ENCODE assay signal across 20 cellular contexts in the genomic region with DNA sequence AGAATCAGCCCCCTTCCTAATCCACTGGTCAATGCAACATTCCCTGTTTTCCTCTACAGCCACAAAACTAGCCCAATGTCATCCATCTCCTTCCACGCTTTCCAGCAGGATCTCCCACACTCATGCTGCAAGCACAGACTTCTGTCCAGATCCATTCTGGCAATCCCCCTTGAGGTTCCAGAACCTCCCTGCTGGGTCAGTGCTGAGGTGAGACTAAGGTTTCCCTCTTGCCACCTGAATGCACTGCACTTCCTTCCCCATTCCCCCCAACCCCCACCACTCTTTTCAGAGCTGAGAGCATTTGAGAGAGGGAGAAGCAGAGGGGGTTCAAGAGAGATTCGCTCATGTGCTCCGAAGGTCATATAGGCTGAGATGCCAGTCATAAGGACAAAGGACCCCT. TPM values are rescaled to one million over a fixed set of nuclear protein-coding genes. Genes with fewer than 3 reads are reported as not detected.
DNase-seq lines count a peak whose midpoint lies in the region; ATAC-seq, FAIRE-seq and TF ChIP-seq lines count a peak whose summit lies in the region.
"Had no signal": no experiment of that assay in that cellular context is flagged by ENCODE, and none has a peak within 500 bp of the region (broad histone marks: within the 10 kb centered on the region; RNA-seq: fewer than 3 reads in every experiment).

No MANE protein-coding gene starts in this region.

- no peaks in the 10 kb centered on the region for H4K20me1 ChIP-seq in H1 (replicated peaks in 1 of 2; ENCODE audit: control insufficient read depth in 1 of 2, insufficient read depth in 2 of 2, low read length in 2 of 2)

- H2BK12ac ChIP-seq in H1 (ENCODE audit: low read depth, low read length): no peak overlapping the region

- no peaks in the 10 kb centered on the region for H3K27me3 ChIP-seq in CD4-positive, alpha-beta T cell (ENCODE audit: control insufficient read depth, insufficient read depth, low read length)
- no peaks in the 10 kb centered on the region; a peak in 2 of 7 replicates for H3K27me3 ChIP-seq in H1 (replicated peaks in 1 of 4; ENCODE audit: control insufficient read depth in 3 of 4, extremely low read depth in 1 of 4, insufficient read depth in 3 of 4, low read length in 3 of 4)

- ATAC-seq in CD4-positive, alpha-beta T cell (ENCODE audit: poor library complexity): no peak
- no peak for ATAC-seq in naive thymus-derived CD8-positive, alpha-beta T cell
- ATAC-seq: A549; CD8-positive, alpha-beta T cell had no signal

- no peak for FAIRE-seq in H1 (lab: Jason Lieb, UNC)
- FAIRE-seq: A549, G401.6, GM12892 had no signal

- WGBS in H1 (ENCODE audit: extremely low coverage in 1 of 2, insufficient coverage in 1 of 2, insufficient read length in 1 of 2, insufficient replicate concordance in 2 of 2, low coverage in 1 of 2, low lambda C conversion rate in 2 of 2, missing lambda C conversion rate in 1 of 2), 2 experiments: 92% methylated on average over 3 of the region's 3 CpGs; no CpG with 5 or more reads in 1 of the 2 experiments

- H3K36me3 ChIP-seq in H1 (ENCODE audit: control insufficient read depth in 2 of 4, insufficient read depth in 4 of 4, low read length in 3 of 4): no peaks in the 10 kb centered on the region

- H2BK20ac ChIP-seq in H1 (ENCODE audit: low read length): 0 out of 2 replicates have a peak overlapping the region, but pooled peaks have one; percentile 61

- H3K4me2 ChIP-seq in H1 (ENCODE audit: insufficient read depth in 1 of 2, low read depth in 2 of 2, low read length in 2 of 2): no peak overlapping the region
- H3K4me2 ChIP-seq: A549 had no signal

- TF ChIP-seq RAD21 in H1 (IDR thresholded peaks at IDR 0.05 in 1 of 2, conservative IDR thresholded peaks at IDR 0.05 in 1 of 2; ENCODE audit: low read depth in 2 of 2, low read length in 2 of 2): no peak

- no peak overlapping the region for H2AFZ ChIP-seq in H1 (ENCODE audit: low read length)

- no peak for TF ChIP-seq EP300 in H1 (IDR thresholded peaks at IDR 0.05; ENCODE audit: borderline replicate concordance in 1 of 2, low read depth in 2 of 2, low read length in 2 of 2)

- no peaks in the 10 kb centered on the region for H3K23me2 ChIP-seq in H1 (ENCODE audit: low read depth, low read length)

- H3K36me3 Mint-ChIP-seq in CD4-positive, alpha-beta T cell (ENCODE audit: low read depth): peaks cover 6% of the 10 kb centered on the region
- H3K36me3 Mint-ChIP-seq in naive thymus-derived CD8-positive, alpha-beta T cell: peaks cover 2 to 13% (median 12%) of the 10 kb centered on the region in 3 donors

- H3K9me3 ChIP-seq in CD4-positive, alpha-beta T cell (ENCODE audit: control insufficient read depth, low read length): peaks cover 5% of the 10 kb centered on the region
- 0 out of 4 replicates have a peak, but pooled peaks cover 2 to 3% of the 10 kb centered on the region in 2 experiments for H3K9me3 ChIP-seq in H1 (ENCODE audit: insufficient read depth in 2 of 2, low read depth in 1 of 2, low read length in 1 of 2)

- H3K18ac ChIP-seq in H1 (ENCODE audit: extremely low read depth, low read length): no peak overlapping the region

- H3K23ac ChIP-seq in H1 (ENCODE audit: insufficient read length): no peak overlapping the region

- peaks cover 31% of the 10 kb centered on the region for H3K4me1 Mint-ChIP-seq in CD4-positive, alpha-beta T cell (ENCODE audit: low read depth)
- peaks cover 25 to 44% (median 36%) of the 10 kb centered on the region in 4 donors for H3K4me1 Mint-ChIP-seq in naive thymus-derived CD8-positive, alpha-beta T cell

- H4K8ac ChIP-seq in H1 (ENCODE audit: extremely low read depth, insufficient read depth, low read length): no peak overlapping the region

- no peaks in the 10 kb centered on the region for H3K27me3 Mint-ChIP-seq in CD4-positive, alpha-beta T cell
- peaks cover 0 to 2% (median 0%) of the 10 kb centered on the region in 5 donors for H3K27me3 Mint-ChIP-seq in naive thymus-derived CD8-positive, alpha-beta T cell

- H3K79me2 ChIP-seq in H1 (ENCODE audit: control insufficient read depth in 1 of 2, insufficient read depth in 2 of 2, low read length in 2 of 2): no peaks in the 10 kb centered on the region

- H3K9ac ChIP-seq in H1 (replicated peaks in 1 of 4; ENCODE audit: extremely low read depth in 1 of 4, low read depth in 3 of 4, low read length in 3 of 4): no peak overlapping the region

- H3K4me1 ChIP-seq in H1 (replicated peaks in 1 of 4; ENCODE audit: control insufficient read depth in 3 of 4, insufficient read depth in 4 of 4, low read length in 3 of 4): peaks cover 2 to 9% (median 5%) of the 10 kb centered on the region in 4 experiments
- H3K4me1 ChIP-seq: A549, Caco-2 had no signal

- H3K14ac ChIP-seq in H1 (ENCODE audit: insufficient read length): no peak overlapping the region

- CTCF ChIA-PET in CD4-positive, alpha-beta T cell (lab: Charles Lee): interaction anchor here (3.1 kb wide), 1 partner anchor 23 kb away, joined by 7 read pairs; no protein-coding TSS in a partner anchor
- CTCF ChIA-PET in H1 (lab: Charles Lee; ENCODE audit: partially characterized antibody): interaction anchor here (1.1 to 18.6 kb wide), 3 partner anchors 12 to 48 kb away, joined by 4 to 286 read pairs (median 9); no protein-coding TSS in a partner anchor

- no peak overlapping the region for H3K27ac ChIP-seq in CD4-positive, alpha-beta T cell (ENCODE audit: low read depth, low read length)
- no peak overlapping the region for H3K27ac ChIP-seq in H1 (ENCODE audit: low read depth, low read length)
- H3K27ac ChIP-seq: A549 had no signal

- H3K4ac ChIP-seq in H1 (replicated peaks; ENCODE audit: insufficient read length, low read depth, low read length): no peak overlapping the region

- no peak for TF ChIP-seq CTCF in CD4-positive, alpha-beta T cell (IDR thresholded peaks at IDR 0.05)
- no peak for TF ChIP-seq CTCF in H1 (IDR thresholded peaks at IDR 0.05; ENCODE audit: control extremely low read depth in 1 of 3, insufficient read depth in 1 of 3, low read depth in 1 of 3, low read length in 3 of 3)

- POLR2A ChIA-PET in CD4-positive, alpha-beta T cell (lab: Charles Lee): no interaction called here
- POLR2A ChIA-PET in H1 (lab: Charles Lee; ENCODE audit: partially characterized antibody): no interaction called here
- POLR2A ChIA-PET in naive thymus-derived CD8-positive, alpha-beta T cell (lab: Charles Lee): interaction anchor here (0.6 to 1.2 kb wide), 4 partner anchors 45 to 75 kb away, joined by 3 read pairs; partner anchors contain the start of gene IDH3B

- no peak overlapping the region for H3K56ac ChIP-seq in H1 (replicated peaks; ENCODE audit: insufficient read length, low read depth, low read length)

- H3K4me3 ChIP-seq in H1 (ENCODE audit: extremely low read depth in 1 of 4, insufficient read depth in 2 of 4, low read depth in 3 of 4, low read length in 4 of 4): no peak overlapping the region
- H3K4me3 ChIP-seq: A549 had no signal

- no peak overlapping the region for H4K5ac ChIP-seq in H1 (ENCODE audit: insufficient read length, low read depth, low read length)

- no peak for DNase-seq in CD4-positive, alpha-beta T cell
- DNase-seq in H1 (ENCODE audit: low read depth in 1 of 2, low spot score in 2 of 2): no peak
- DNase-seq in naive thymus-derived CD8-positive, alpha-beta T cell: no peak
- no peak for DNase-seq in T-helper 1 cell
- no peak for DNase-seq in stimulated activated CD8-positive, alpha-beta memory T cell treated with anti-CD3 and anti-CD28 coated beads, Interleukin-4, amount 100 ng/mL, for 48 hours
- no peak for DNase-seq in occipital lobe (lab: John Stamatoyannopoulos, UW)
- DNase-seq: 8988T; ACHN; AML-193; C1 segment of cervical spinal cord; Caco-2; CD8-positive, alpha-beta T cell; DMS153; DND-41; GOT3; H7; HCEC 1CT had no signal

- no peak for TF ChIP-seq POLR2A in H1 (IDR thresholded peaks at IDR 0.05; ENCODE audit: control extremely low read depth in 1 of 2, low read depth in 2 of 2, low read length in 2 of 2)

- H2BK120ac ChIP-seq in H1 (replicated peaks; ENCODE audit: low read depth, low read length): no peak overlapping the region

- H3K9me3 Mint-ChIP-seq in CD4-positive, alpha-beta T cell: peaks cover 4% of the 10 kb centered on the region
- peaks cover 0 to 13% (median 9%) of the 10 kb centered on the region in 9 donors for H3K9me3 Mint-ChIP-seq in naive thymus-derived CD8-positive, alpha-beta T cell

- H4K91ac ChIP-seq in H1 (replicated peaks; ENCODE audit: insufficient read length, low read length): no peak overlapping the region

- H2BK15ac ChIP-seq in H1 (ENCODE audit: low read length): no peak overlapping the region

- H3K4me3 Mint-ChIP-seq in CD4-positive, alpha-beta T cell: no peak overlapping the region
- H3K4me3 Mint-ChIP-seq in naive thymus-derived CD8-positive, alpha-beta T cell: no peak overlapping the region
- H3K4me3 Mint-ChIP-seq: CD8-positive, alpha-beta T cell had no signal

- H3K79me1 ChIP-seq in H1 (ENCODE audit: low read depth, low read length): no peaks in the 10 kb centered on the region

- intact Hi-C loops in CD4-positive, alpha-beta T cell (cut with DNase I, micrococcal nuclease): no loop called here

- no peak overlapping the region for H2AK5ac ChIP-seq in H1 (ENCODE audit: low read depth, low read length)

- peak overlapping the region; percentile 39 for H3K27ac Mint-ChIP-seq in CD4-positive, alpha-beta T cell
- peak overlapping the region in 8 of 10 donors; percentile 11 to 84 (median 75) for H3K27ac Mint-ChIP-seq in naive thymus-derived CD8-positive, alpha-beta T cell
- H3K27ac Mint-ChIP-seq: CD8-positive, alpha-beta T cell had no signal

- H2BK5ac ChIP-seq in H1 (ENCODE audit: low read depth, low read length): no peak overlapping the region

TF ChIP-seq in H1, 55 proteins besides CTCF, POLR2A, EP300 and RAD21 (continues in another document):
- TF ChIP-seq BRCA1 (IDR thresholded peaks at IDR 0.05; ENCODE audit: low read depth, low read length) (no peak), CTBP2 (IDR thresholded peaks at IDR 0.05; ENCODE audit: borderline replicate concordance, insufficient read depth, insufficient read length, low read length) (no peak), RFX5 (IDR thresholded peaks at IDR 0.05; ENCODE audit: borderline replicate concordance, low read depth, low read length) (no peak), CBX5 (IDR thresholded peaks at IDR 0.05; ENCODE audit: low read depth, low read length) (no peak), KDM1A (IDR thresholded peaks at IDR 0.05; ENCODE audit: borderline replicate concordance, low read length) (no peak)

RNA-seq across cellular contexts. Expression of gene EBF4, which starts 43.9 kb away (rescaled TPM):
- 1 to 10 TPM; 4.2 to 5.1 TPM for total RNA-seq in CD4-positive, alpha-beta T cell
- total RNA-seq in H1 (2021; fragmentation: NEBNext Ultra II Directional; extraction: Animal tissue kit (Norgen Biotek cat#: 25700)): 1.2 and 1.6 TPM in 2 replicates
- 2.9 and 3.6 TPM in 2 replicates for polyA plus RNA-seq in H1 (2011; rRNA removed)
- polyA plus RNA-seq in H1 (2011; cell fraction: cytosol; rRNA removed): 2.9 TPM
- 16.0 TPM for polyA plus RNA-seq in H1 (2011; cell fraction: nucleus; rRNA removed)
- polyA plus RNA-seq in H1 (2012, experiment 1 of 2): 3.0 to 6.6 TPM (median 3.9 TPM) in 4 replicates
- polyA plus RNA-seq in H1 (2012, experiment 2 of 2): 2.3 TPM
- polyA plus RNA-seq in H1 (2013, experiment 1 of 2): 1.5 TPM
- 1.2 TPM for polyA plus RNA-seq in H1 (2013, experiment 2 of 2)
- polyA minus RNA-seq in H1 (2011; rRNA and poly(A)+ RNA removed): 1.7 and 2.3 TPM in 2 replicates
- polyA minus RNA-seq in H1 (2011; cell fraction: cytosol; rRNA and poly(A)+ RNA removed): 1.9 TPM
- 2.4 TPM for polyA minus RNA-seq in H1 (2011; cell fraction: nucleus; rRNA and poly(A)+ RNA removed)
- 10 to 100 TPM; 14.3 to 14.9 TPM for total RNA-seq in naive thymus-derived CD8-positive, alpha-beta T cell
- 1 to 10 TPM in 1 of 3 donors, under 1 TPM in 2; 0.37 to 2.2 (median 0.88) TPM for polyA plus RNA-seq in naive thymus-derived CD8-positive, alpha-beta T cell
- total RNA-seq in occipital lobe: 10.5 TPM
